ENCODE assay signal across 8 cellular contexts in the genomic region with DNA sequence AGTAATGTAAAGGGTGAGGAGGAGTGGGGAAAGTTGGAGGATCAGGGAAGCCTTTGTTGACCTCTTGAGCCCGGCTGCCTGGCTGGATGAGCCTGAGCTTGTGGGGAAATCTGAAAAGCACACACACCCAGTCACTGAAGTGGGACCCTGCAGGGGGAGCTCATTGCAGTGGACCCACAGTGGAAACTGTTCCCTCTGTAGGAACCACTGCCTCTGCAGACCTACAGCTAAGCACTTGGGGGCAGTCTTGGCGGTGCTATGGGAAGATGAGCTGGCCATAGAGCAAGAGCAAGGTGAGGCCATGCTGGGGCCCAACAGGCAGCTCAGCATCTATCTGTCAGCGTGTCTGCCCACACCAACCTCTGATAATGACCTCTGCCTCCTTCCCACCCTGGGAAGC.
A peak's percentile ranks its signal among the peaks of the same experiment; 100 is the strongest.
DNase-seq lines count a peak whose midpoint lies in the region; ATAC-seq lines count a peak whose summit lies in the region.

No MANE protein-coding gene starts in this region.

- H3K9ac ChIP-seq in Karpas-422 (ENCODE audit: low read length), result no peak overlapping the region

- H4K20me1 ChIP-seq in Karpas-422 (ENCODE audit: insufficient read depth, low read depth, low read length), result no peaks in the 10 kb centered on the region

- no peak overlapping the region for H2AFZ ChIP-seq in Karpas-422 (ENCODE audit: low read length)

- intact Hi-C loops in right cardiac atrium (cut with DNase I), result no loop called here

- H3K27ac ChIP-seq in Karpas-422 (ENCODE audit: low read length) (no peak overlapping the region), right cardiac atrium (ENCODE audit: low read length) (no peak overlapping the region)

- peak; percentile 32 to 56 for ATAC-seq in right cardiac atrium

- DNase-seq in AML-193 (lab: John Stamatoyannopoulos, UW) (peak; percentile 2 to 20), Karpas-422 (peak; percentile 85), activated T-cell treated with anti-CD3 and anti-CD28 coated beads for 4 hours (peak; percentile 9), right cardiac atrium (peak in 1 of 3 donors; percentile 54), COR-L47 (lab: John Stamatoyannopoulos, UW) (no peak), GM19238 (ENCODE audit: insufficient read length, low spot score) (no peak), OCI-M2 (lab: John Stamatoyannopoulos, UW; ENCODE audit: unreplicated experiment) (no peak)
- DNase-seq in stimulated activated CD4-positive, alpha-beta T cell treated with anti-CD3 and anti-CD28 coated beads, Interleukin-4, amount 100 ng/mL, for 4 hours, result peak; percentile 14 to 40

- H3K27me3 ChIP-seq in Karpas-422 (ENCODE audit: low read length), result no peaks in the 10 kb centered on the region
- H3K27me3 ChIP-seq in right cardiac atrium (ENCODE audit: control insufficient read depth, insufficient read depth), result no peaks in the 10 kb centered on the region

- H3K4me2 ChIP-seq in Karpas-422 (ENCODE audit: low read depth, low read length, poor library complexity, severe bottlenecking), result no peak overlapping the region

- no peaks in the 10 kb centered on the region for H3K79me2 ChIP-seq in Karpas-422 (ENCODE audit: low read length)

- H3K9me3 ChIP-seq in Karpas-422 (ENCODE audit: low read length) (no peaks in the 10 kb centered on the region), right cardiac atrium (ENCODE audit: control insufficient read depth, low read length) (no peaks in the 10 kb centered on the region)

- H3K36me3 ChIP-seq in Karpas-422 (ENCODE audit: insufficient read depth, low read length), result no peaks in the 10 kb centered on the region

- 21% methylated on average over 3 of the region's 3 CpGs for WGBS in right cardiac atrium

- 0 out of 2 replicates have a peak, but pooled peaks cover 3% of the 10 kb centered on the region for H3K9me2 ChIP-seq in Karpas-422 (replicated peaks; ENCODE audit: insufficient read depth, low read length)

- H3K4me3 ChIP-seq in Karpas-422 (ENCODE audit: low read length) (no peak overlapping the region), right cardiac atrium (ENCODE audit: low read length) (no peak overlapping the region)

- H3K4me1 ChIP-seq in Karpas-422 (ENCODE audit: low read length) (no peaks in the 10 kb centered on the region), right cardiac atrium (ENCODE audit: control insufficient read depth, insufficient read depth, low read length) (no peaks in the 10 kb centered on the region)

Comparison
In these comparisons a context has a peak if more than half of its experiments do, and no peak if none do; other contexts are left out.
1. DNase-seq: peak in AML-193 (2 of 2), Karpas-422 (single experiment), activated T-cell treated with anti-CD3 and anti-CD28 coated beads for 4 hours (single experiment) and stimulated activated CD4-positive, alpha-beta T cell treated with anti-CD3 and anti-CD28 coated beads, Interleukin-4, amount 100 ng/mL, for 4 hours (2 of 2); none in COR-L47 (single experiment), GM19238 (single experiment) and OCI-M2 (single experiment).